1 cellular context compared by ENCODE assay signal in the genomic region with DNA sequence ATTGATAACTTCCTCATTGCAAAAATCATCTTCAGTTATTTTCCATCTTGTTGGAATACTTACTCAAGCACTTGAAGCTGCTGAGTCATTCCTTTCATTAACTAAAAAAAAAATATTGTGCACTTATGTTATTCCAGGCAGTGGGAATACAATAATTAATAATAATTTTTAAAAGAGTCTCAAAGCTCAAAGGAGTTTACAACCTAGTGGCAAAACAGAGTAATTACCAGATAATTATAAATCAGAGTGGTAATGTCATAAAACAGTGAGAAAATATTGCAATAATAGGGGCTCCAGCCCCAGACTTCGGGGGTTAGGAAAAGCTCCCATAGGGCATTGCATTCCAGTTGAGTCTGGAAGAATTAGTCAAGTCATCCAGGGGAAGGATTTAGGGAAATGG.
TF ChIP-seq lines count a peak whose summit lies in the region.

No MANE protein-coding gene starts in this region.

TF ChIP-seq in IMR-90, 13 proteins besides CTCF, POLR2A, EP300 and RAD21 (continued from another document):
- TF ChIP-seq, protein P1, sequence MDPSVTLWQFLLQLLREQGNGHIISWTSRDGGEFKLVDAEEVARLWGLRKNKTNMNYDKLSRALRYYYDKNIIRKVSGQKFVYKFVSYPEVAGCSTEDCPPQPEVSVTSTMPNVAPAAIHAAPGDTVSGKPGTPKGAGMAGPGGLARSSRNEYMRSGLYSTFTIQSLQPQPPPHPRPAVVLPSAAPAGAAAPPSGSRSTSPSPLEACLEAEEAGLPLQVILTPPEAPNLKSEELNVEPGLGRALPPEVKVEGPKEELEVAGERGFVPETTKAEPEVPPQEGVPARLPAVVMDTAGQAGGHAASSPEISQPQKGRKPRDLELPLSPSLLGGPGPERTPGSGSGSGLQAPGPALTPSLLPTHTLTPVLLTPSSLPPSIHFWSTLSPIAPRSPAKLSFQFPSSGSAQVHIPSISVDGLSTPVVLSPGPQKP (IDR thresholded peaks at IDR 0.05; ENCODE audit: borderline replicate concordance, low read depth, low read length), result no peak
TF ChIP-seq in IMR-90: peak in this region for 1.
